ENCODE assay signal across 22 cellular contexts in the genomic region with DNA sequence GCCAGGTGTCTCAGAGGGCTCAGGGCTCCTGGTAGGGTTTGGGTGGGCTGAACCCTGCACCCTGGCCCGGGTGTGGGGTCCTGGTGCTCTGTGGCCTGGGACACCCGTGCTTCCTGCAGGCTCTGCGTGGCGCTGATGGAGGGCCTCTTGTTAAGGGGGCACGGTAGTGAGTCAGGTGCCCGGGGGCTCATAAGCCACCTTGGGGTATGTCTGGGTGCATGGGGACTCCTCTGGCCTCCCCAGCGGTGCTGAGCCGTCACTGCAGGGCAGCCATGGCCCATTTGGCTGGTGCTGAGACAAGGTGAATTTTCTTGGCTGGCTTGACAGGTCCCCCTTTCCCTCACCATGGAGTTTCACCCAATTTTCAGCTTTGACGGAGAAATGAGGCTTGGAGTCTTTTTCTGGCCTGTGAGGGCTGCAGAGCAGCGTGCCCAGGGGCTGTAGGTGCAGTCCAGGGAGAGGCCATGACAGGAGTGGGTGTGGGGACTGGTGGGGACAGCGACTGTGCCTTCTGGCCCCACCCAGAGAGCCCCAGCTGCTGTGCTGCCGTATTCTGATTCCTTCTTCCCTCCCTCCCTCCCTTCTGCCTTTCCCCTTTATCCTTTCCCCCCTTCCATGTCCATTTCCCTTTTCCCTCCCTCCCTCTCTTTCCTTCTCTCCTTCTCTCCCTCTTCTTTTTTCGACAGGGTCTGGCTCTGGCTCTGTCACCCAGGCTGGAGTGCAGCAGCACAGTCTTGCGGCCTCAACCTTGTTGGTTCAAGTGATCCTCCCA. TPM values are rescaled to one million over a fixed set of nuclear protein-coding genes. Genes with fewer than 3 reads are reported as not detected.
A peak's percentile ranks its signal among the peaks of the same experiment; 100 is the strongest.
DNase-seq lines count a peak whose midpoint lies in the region; ATAC-seq, FAIRE-seq and TF ChIP-seq lines count a peak whose summit lies in the region.
"Had no signal": no experiment of that assay in that cellular context is flagged by ENCODE, and none has a peak within 500 bp of the region (broad histone marks: within the 10 kb centered on the region; RNA-seq: fewer than 3 reads in every experiment).

No MANE protein-coding gene starts in this region.

- H3K79me2 ChIP-seq in HepG2 (ENCODE audit: insufficient read depth, low read length): peaks cover 92% of the 10 kb centered on the region

- no peak for TF ChIP-seq RAD21 in HepG2 (CRISPR knock-in tag; IDR thresholded peaks at IDR 0.05)

- TF ChIP-seq CTCF in HepG2 (CRISPR knock-in tag; IDR thresholded peaks at IDR 0.05) (no peak), type B pancreatic cell (conservative IDR thresholded peaks at IDR 0.05) (no peak)

- H3K4me3 Mint-ChIP-seq in central memory CD8-positive, alpha-beta T cell: peak overlapping the region; percentile 10
- H3K4me3 Mint-ChIP-seq in type B pancreatic cell: no peak overlapping the region

- no peaks in the 10 kb centered on the region for H3K27me3 ChIP-seq in HepG2 (ENCODE audit: control insufficient read depth in 1 of 2, insufficient read depth in 2 of 2, low read length in 2 of 2)
- H3K27me3 ChIP-seq: adrenal gland, cardiac muscle cell, upper lobe of right lung had no signal

- TF ChIP-seq POLR2A in HepG2 (IDR thresholded peaks at IDR 0.05; ENCODE audit: insufficient read depth in 1 of 2, low read depth in 2 of 2, low read length in 2 of 2): no peak

- FAIRE-seq in HepG2 (lab: Jason Lieb, UNC): no peak

- DNase-seq in Right ventricle myocardium superior (peak; percentile 24), left ventricle myocardium superior (no peak), HepG2 (ENCODE audit: low spot score) (no peak), type B pancreatic cell (ENCODE audit: extremely low spot score, unreplicated experiment) (no peak), NCI-H1048 (lab: John Stamatoyannopoulos, UW) (no peak)
- no peak for DNase-seq in central memory CD8-positive, alpha-beta T cell (ENCODE audit: low spot score in 2 of 2)
- DNase-seq: activated T-cell treated with anti-CD3 and anti-CD28 coated beads, Interleukin-2, amount 50 U/mL, for 48 hours; adrenal gland; DND-41; effector memory CD4-positive, alpha-beta T cell; hippocampal formation; midbrain; NCI-H1417 treated with DMSO at 0.1 percent for 48 hours; NCI-H82; occipital lobe; stimulated activated CD4-positive, alpha-beta T cell treated with anti-CD3 and anti-CD28 coated beads, Interleukin-15, amount 100 ng/mL, for 24 hours; stimulated activated naive CD4-positive, alpha-beta T cell; upper lobe of right lung had no signal

- H3K27ac ChIP-seq in HepG2 (ENCODE audit: extremely low read length, insufficient read depth, low read length): no peak overlapping the region
- H3K27ac ChIP-seq: SK-N-MC, upper lobe of right lung had no signal

- H2AFZ ChIP-seq in HepG2 (ENCODE audit: low read length): no peak overlapping the region

- peaks cover 59% of the 10 kb centered on the region; the same call in 1 of the 2 replicates for H4K20me1 ChIP-seq in HepG2 (ENCODE audit: insufficient read depth, low read length)

- no peaks in the 10 kb centered on the region for H3K27me3 Mint-ChIP-seq in central memory CD8-positive, alpha-beta T cell
- no peaks in the 10 kb centered on the region for H3K27me3 Mint-ChIP-seq in type B pancreatic cell

- in situ Hi-C loops in HepG2 (cut with HindIII; ENCODE audit: extremely low pct_ligation_motif_present, low pct_unique_long_range_greater_than_20kb): no loop called here

- H3K4me1 Mint-ChIP-seq in central memory CD8-positive, alpha-beta T cell: peaks cover 38% of the 10 kb centered on the region
- peaks cover 34% of the 10 kb centered on the region for H3K4me1 Mint-ChIP-seq in type B pancreatic cell (ENCODE audit: unreplicated experiment)

- no peaks in the 10 kb centered on the region; a peak in 1 of 5 replicates for H3K36me3 ChIP-seq in HepG2 (replicated peaks in 1 of 2; ENCODE audit: control insufficient read depth in 1 of 2, insufficient read depth in 2 of 2, low read length in 2 of 2)
- H3K36me3 ChIP-seq: adrenal gland, cardiac muscle cell, upper lobe of right lung had no signal

- 81% methylated on average over 6 of the region's 14 CpGs for WGBS in HepG2 (ENCODE audit: low lambda C conversion rate)

- no peak overlapping the region for H3K4me2 ChIP-seq in HepG2 (ENCODE audit: low read depth, low read length)

- no peaks in the 10 kb centered on the region for H3K9me3 Mint-ChIP-seq in central memory CD8-positive, alpha-beta T cell
- no peaks in the 10 kb centered on the region for H3K9me3 Mint-ChIP-seq in type B pancreatic cell

- no peak for TF ChIP-seq EP300 in HepG2 (IDR thresholded peaks at IDR 0.05; ENCODE audit: low read depth in 2 of 2, low read length in 2 of 2)
- no peak for TF ChIP-seq EP300 in HepG2 (CRISPR knock-in tag; IDR thresholded peaks at IDR 0.05; ENCODE audit: borderline replicate concordance)

- POLR2A ChIA-PET in HepG2 (lab: Yijun Ruan, JAX): no interaction called here

- H3K36me3 Mint-ChIP-seq in central memory CD8-positive, alpha-beta T cell (ENCODE audit: insufficient read depth): peaks cover 20% of the 10 kb centered on the region
- H3K36me3 Mint-ChIP-seq in type B pancreatic cell: no peaks in the 10 kb centered on the region

- no peaks in the 10 kb centered on the region for H3K9me3 ChIP-seq in HepG2 (ENCODE audit: low read length)
- H3K9me3 ChIP-seq: adrenal gland, upper lobe of right lung had no signal

- H3K4me3 ChIP-seq in HepG2 (replicated peaks in 1 of 3; ENCODE audit: insufficient read depth in 1 of 3, low read depth in 2 of 3, low read length in 3 of 3): no peak overlapping the region
- H3K4me3 ChIP-seq: adrenal gland, cardiac muscle cell, SK-N-MC, upper lobe of right lung had no signal

- no TSS peak for BruUV-seq in HepG2 (replicated peaks; lab: Mats Ljungman, UMichigan)

- intact Hi-C loops in Right ventricle myocardium superior (cut with DNase I): no loop called here
- intact Hi-C loops in left ventricle myocardium superior (cut with micrococcal nuclease): no loop called here
- intact Hi-C loops in HepG2 (cut with micrococcal nuclease; ENCODE audit: unreplicated experiment): no loop called here

- CTCF ChIA-PET in HepG2 (lab: Yijun Ruan, JAX; ENCODE audit: low intra/inter-chr PET ratio, low total read pairs): no interaction called here

- no peak overlapping the region for H3K9ac ChIP-seq in HepG2 (ENCODE audit: insufficient read depth, low read depth, low read length)

- ATAC-seq in Right ventricle myocardium superior (ENCODE audit: poor library complexity) (no peak), left ventricle myocardium superior (no peak), HepG2 (no peak), GM21381 (IDR thresholded peaks at IDR 0.05; ENCODE audit: unreplicated experiment) (no peak), HG02840 (IDR thresholded peaks at IDR 0.05; ENCODE audit: low FRiP score, unreplicated experiment) (no peak)
- peak; percentile 20 for ATAC-seq in central memory CD8-positive, alpha-beta T cell (replicated peaks; ENCODE audit: extremely low read depth, poor library complexity, severe bottlenecking)

- H3K4me1 ChIP-seq in HepG2 (ENCODE audit: insufficient read depth, low read length): peaks cover 42% of the 10 kb centered on the region

- peak overlapping the region; percentile 90 for H3K27ac Mint-ChIP-seq in central memory CD8-positive, alpha-beta T cell (ENCODE audit: low read depth)
- peak overlapping the region; percentile 77 for H3K27ac Mint-ChIP-seq in type B pancreatic cell

TF ChIP-seq in HepG2, 621 proteins besides CTCF, POLR2A, EP300 and RAD21:
- peak; percentile 70 for TF ChIP-seq AGO2 (optimal IDR thresholded peaks at IDR 0.05; ENCODE audit: low read depth, low read length)
- TF ChIP-seq, protein P1, sequence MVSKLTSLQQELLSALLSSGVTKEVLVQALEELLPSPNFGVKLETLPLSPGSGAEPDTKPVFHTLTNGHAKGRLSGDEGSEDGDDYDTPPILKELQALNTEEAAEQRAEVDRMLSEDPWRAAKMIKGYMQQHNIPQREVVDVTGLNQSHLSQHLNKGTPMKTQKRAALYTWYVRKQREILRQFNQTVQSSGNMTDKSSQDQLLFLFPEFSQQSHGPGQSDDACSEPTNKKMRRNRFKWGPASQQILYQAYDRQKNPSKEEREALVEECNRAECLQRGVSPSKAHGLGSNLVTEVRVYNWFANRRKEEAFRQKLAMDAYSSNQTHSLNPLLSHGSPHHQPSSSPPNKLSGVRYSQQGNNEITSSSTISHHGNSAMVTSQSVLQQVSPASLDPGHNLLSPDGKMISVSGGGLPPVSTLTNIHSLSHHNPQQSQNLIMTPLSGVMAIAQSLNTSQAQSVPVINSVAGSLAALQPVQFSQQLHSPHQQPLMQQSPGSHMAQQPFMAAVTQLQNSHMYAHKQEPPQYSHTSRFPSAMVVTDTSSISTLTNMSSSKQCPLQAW (CRISPR knock-in tag; IDR thresholded peaks at IDR 0.05): no peak

RNA-seq across cellular contexts. Expression of a gene that starts 40.4 kb away (rescaled TPM):
- total RNA-seq in Right ventricle myocardium superior (35.1 TPM), left ventricle myocardium superior (35.3 TPM), HepG2 (2016; rRNA removed; fragmentation: Illumina TruSeq; extraction: Trizol) (6.9 and 9.6 TPM in 2 replicates), type B pancreatic cell (ENCODE audit: low replicate concordance) (52.7 and 55.7 TPM in 2 replicates)
- total RNA-seq in HepG2 (2016; cell fraction: cytosol; rRNA removed; fragmentation: Illumina TruSeq; extraction: Trizol; ENCODE audit: low read depth): 3.4 and 6.3 TPM in 2 replicates
- 7.7 and 7.9 TPM in 2 replicates for total RNA-seq in HepG2 (2016; cell fraction: insoluble cytoplasmic fraction; rRNA removed; fragmentation: Illumina TruSeq; extraction: Trizol)
- 4.6 and 5.7 TPM in 2 replicates for total RNA-seq in HepG2 (2016; cell fraction: membrane; rRNA removed; fragmentation: Illumina TruSeq; extraction: Trizol)
- total RNA-seq in HepG2 (2016; cell fraction: nucleus; rRNA removed; fragmentation: Illumina TruSeq; extraction: Trizol): 10.6 and 12.2 TPM in 2 replicates
- 4.7 and 5.9 TPM in 2 replicates for polyA plus RNA-seq in HepG2 (2011; rRNA removed)
- polyA plus RNA-seq in HepG2 (2011; cell fraction: cytosol; rRNA removed): 3.8 and 4.2 TPM in 2 replicates
- polyA plus RNA-seq in HepG2 (2011; cell fraction: nucleus; rRNA removed): 20.3 and 21.2 TPM in 2 replicates
- 10.1 and 12.3 TPM in 2 replicates for polyA plus RNA-seq in HepG2 (2012)
- 0.60 and 0.83 TPM in 2 replicates for polyA plus RNA-seq in HepG2 (2016; cell fraction: cytosol; fragmentation: Illumina TruSeq; extraction: Trizol; ENCODE audit: low read depth)
- 16.7 and 23.3 TPM in 2 replicates for polyA plus RNA-seq in HepG2 (2016; cell fraction: insoluble cytoplasmic fraction; fragmentation: Illumina TruSeq; extraction: Trizol; ENCODE audit: low read depth)
- 3.7 and 4.4 TPM in 2 replicates for polyA plus RNA-seq in HepG2 (2016; cell fraction: membrane; fragmentation: Illumina TruSeq; extraction: Trizol; ENCODE audit: low read depth)
- 33.8 and 34.3 TPM in 2 replicates for polyA plus RNA-seq in HepG2 (2016; cell fraction: nucleus; fragmentation: Illumina TruSeq; extraction: Trizol; ENCODE audit: insufficient read depth, low read depth)
- 4.4 and 14.7 TPM in 2 replicates for polyA minus RNA-seq in HepG2 (2011; rRNA and poly(A)+ RNA removed; ENCODE audit: low replicate concordance)
- polyA minus RNA-seq in HepG2 (2011; cell fraction: cytosol; rRNA and poly(A)+ RNA removed): 16.7 and 22.2 TPM in 2 replicates
- 10.9 and 12.1 TPM in 2 replicates for polyA minus RNA-seq in HepG2 (2011; cell fraction: nucleus; rRNA and poly(A)+ RNA removed)
